8 cellular contexts compared by ENCODE assay signal in the genomic region with DNA sequence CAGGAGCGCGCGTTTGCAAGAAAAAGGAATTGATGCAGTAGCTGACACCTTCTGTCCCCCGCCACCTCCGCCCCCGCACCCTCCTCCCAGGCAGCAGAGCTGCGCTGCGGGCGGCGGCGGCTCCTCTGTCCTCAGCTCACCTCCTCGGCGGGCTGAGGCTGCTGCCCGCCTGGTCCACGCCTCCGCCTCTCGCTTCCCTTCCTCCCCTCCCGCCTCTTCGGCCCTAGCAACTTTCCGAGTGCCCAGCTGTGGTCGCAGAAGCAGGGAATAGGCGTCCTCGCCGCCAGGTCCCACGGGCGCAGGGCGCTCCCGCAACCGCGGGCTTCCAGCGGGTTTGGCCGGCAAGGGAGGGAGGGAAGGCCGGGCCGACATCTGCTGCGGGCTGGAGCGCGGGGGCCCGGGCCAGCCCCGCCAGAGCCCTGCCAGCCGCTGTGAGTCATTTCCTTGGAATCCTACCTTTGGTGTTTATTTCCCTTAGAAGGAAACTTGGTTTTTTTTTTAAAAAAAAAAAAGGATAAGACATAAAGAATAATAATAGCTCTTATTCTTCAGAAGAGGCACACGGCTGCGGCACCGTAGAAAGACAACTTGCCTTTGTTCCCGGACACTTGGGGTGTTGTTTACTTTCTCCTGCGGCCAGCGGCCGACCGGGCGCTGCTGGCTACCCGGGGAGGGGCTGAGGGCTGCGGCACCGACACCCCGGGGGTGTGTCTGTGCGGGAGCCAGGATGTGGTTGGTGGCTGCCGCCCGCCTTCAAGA. TPM values are rescaled to one million over a fixed set of nuclear protein-coding genes. Genes with fewer than 3 reads are reported as not detected.
DNase-seq lines count a peak whose midpoint lies in the region; ATAC-seq and TF ChIP-seq lines count a peak whose summit lies in the region.

No MANE protein-coding gene starts in this region.

- no peaks in the 10 kb centered on the region for H3K36me3 Mint-ChIP-seq in activated naive CD8-positive, alpha-beta T cell treated with anti-CD3 and anti-CD28 coated beads for 36 hours
- peaks cover 0 to 1% of the 10 kb centered on the region in 2 donors for H3K36me3 Mint-ChIP-seq in CD14-positive monocyte

- TF ChIP-seq CTCF in CD14-positive monocyte (IDR thresholded peaks at IDR 0.05): no peak

- ATAC-seq in GM18868 (IDR thresholded peaks at IDR 0.05; ENCODE audit: unreplicated experiment) (no peak), GM19328 (IDR thresholded peaks at IDR 0.05; ENCODE audit: unreplicated experiment) (no peak)

- H3K4me3 Mint-ChIP-seq in activated naive CD8-positive, alpha-beta T cell treated with anti-CD3 and anti-CD28 coated beads for 36 hours: peak overlapping the region; percentile 14
- peak overlapping the region in 1 of 2 donors; percentile 55 for H3K4me3 Mint-ChIP-seq in CD14-positive monocyte

- DNase-seq in DMS53 (lab: John Stamatoyannopoulos, UW) (peak; percentile 80), NCI-H1417 (lab: John Stamatoyannopoulos, UW) (peak; percentile 12 to 89 (median 87)), head of caudate nucleus (peak; percentile 44 to 84 (median 70)), nucleus accumbens (lab: John Stamatoyannopoulos, UW) (peak in 42 of 56 donors; percentile 18 to 85 (median 53)), CD14-positive monocyte (ENCODE audit: low spot score) (no peak)
- peak; percentile 27 for DNase-seq in activated naive CD8-positive, alpha-beta T cell treated with anti-CD3 and anti-CD28 coated beads for 36 hours

- H3K9me3 Mint-ChIP-seq in activated naive CD8-positive, alpha-beta T cell treated with anti-CD3 and anti-CD28 coated beads for 36 hours: no peaks in the 10 kb centered on the region
- peaks cover 0 to 11% (median 3%) of the 10 kb centered on the region in 7 donors for H3K9me3 Mint-ChIP-seq in CD14-positive monocyte

- H3K4me1 Mint-ChIP-seq in activated naive CD8-positive, alpha-beta T cell treated with anti-CD3 and anti-CD28 coated beads for 36 hours: peaks cover 1% of the 10 kb centered on the region
- peaks cover 3% of the 10 kb centered on the region for H3K4me1 Mint-ChIP-seq in CD14-positive monocyte

- H3K27ac Mint-ChIP-seq in activated naive CD8-positive, alpha-beta T cell treated with anti-CD3 and anti-CD28 coated beads for 36 hours: no peak overlapping the region
- H3K27ac Mint-ChIP-seq in CD14-positive monocyte: no peak overlapping the region

- peaks cover 78% of the 10 kb centered on the region for H3K27me3 Mint-ChIP-seq in activated naive CD8-positive, alpha-beta T cell treated with anti-CD3 and anti-CD28 coated beads for 36 hours
- H3K27me3 Mint-ChIP-seq in CD14-positive monocyte (ENCODE audit: low read depth in 3 of 3): peaks cover 49 to 80% (median 55%) of the 10 kb centered on the region in 3 donors

- intact Hi-C loops in head of caudate nucleus (cut with DNase I) (no loop called here), CD14-positive monocyte (cut with micrococcal nuclease) (no loop called here)

RNA-seq across cellular contexts. Expression of a gene that starts 1.1 kb away (rescaled TPM):
- total RNA-seq in activated naive CD8-positive, alpha-beta T cell treated with anti-CD3 and anti-CD28 coated beads for 36 hours: not detected
- not detected for polyA plus RNA-seq in CD14-positive monocyte
